In the genomic region with DNA sequence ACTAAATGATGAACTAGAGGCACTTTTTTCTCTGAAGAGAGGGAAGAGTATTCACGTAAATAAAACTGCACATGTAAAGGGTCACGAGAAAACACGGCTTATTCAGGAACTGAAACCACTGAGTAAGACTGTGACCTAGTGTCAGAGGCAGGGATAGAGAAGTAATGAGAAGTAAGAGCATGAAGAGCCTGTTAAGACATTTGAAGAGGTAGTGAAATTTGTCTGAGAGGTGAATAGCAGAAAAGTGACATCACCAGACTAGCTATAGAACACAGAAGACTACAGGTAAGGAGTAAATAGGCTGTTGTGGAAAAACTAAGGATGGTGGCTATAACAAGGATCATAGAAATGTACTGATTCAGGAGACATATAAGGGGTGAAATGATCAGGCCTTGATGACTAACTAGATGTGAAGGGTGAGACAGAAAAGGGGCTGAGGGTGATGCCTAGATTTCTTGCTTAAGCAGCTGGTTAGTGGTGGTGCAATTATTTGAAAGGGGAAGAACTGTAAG, we compare ENCODE assay signal across 8 cellular contexts.
DNase-seq lines count a peak whose midpoint lies in the region; ATAC-seq and TF ChIP-seq lines count a peak whose summit lies in the region.

No MANE protein-coding gene starts in this region.

- 56% methylated on average over 3 of the region's 3 CpGs for WGBS in right lobe of liver (ENCODE audit: insufficient coverage, low coverage, low lambda C conversion rate, missing lambda C conversion rate)
- 65 to 85% methylated on average over 3 of the region's 3 CpGs for WGBS in esophagus squamous epithelium, 2 donors

- DNase-seq in LHCN-M2 (ENCODE audit: low read depth) (peak; percentile 19), right lobe of liver (no peak), SK-N-DZ (ENCODE audit: low spot score) (no peak), MG63 (no peak), activated gamma-delta T cell (lab: John Stamatoyannopoulos, UW) (no peak), esophagus squamous epithelium (lab: John Stamatoyannopoulos, UW) (no peak)

- peak; percentile 98 for ATAC-seq in GM18505 (IDR thresholded peaks at IDR 0.05; ENCODE audit: unreplicated experiment)
- peak; percentile 99 for ATAC-seq in GM21619 (IDR thresholded peaks at IDR 0.05; ENCODE audit: unreplicated experiment)
- ATAC-seq in right lobe of liver, result peak; percentile 35 to 72 (median 62)

- no peak for TF ChIP-seq CTCF in right lobe of liver (IDR thresholded peaks at IDR 0.05)
- TF ChIP-seq CTCF in esophagus squamous epithelium (IDR thresholded peaks at IDR 0.05), result no peak

- H3K4me3 ChIP-seq in right lobe of liver (no peak overlapping the region), MG63 (no peak overlapping the region), esophagus squamous epithelium (no peak overlapping the region)

- H3K4me1 ChIP-seq in right lobe of liver (no peaks in the 10 kb centered on the region), esophagus squamous epithelium (no peaks in the 10 kb centered on the region)

- H3K36me3 ChIP-seq in right lobe of liver (peaks cover 0 to 3% (median 0%) of the 10 kb centered on the region in 4 donors), MG63 (peaks cover 42% of the 10 kb centered on the region), esophagus squamous epithelium (peaks cover 7 to 77% (median 11%) of the 10 kb centered on the region in 3 donors)

- no peaks in the 10 kb centered on the region for H3K9me3 ChIP-seq in right lobe of liver
- H3K9me3 ChIP-seq in MG63, result peaks cover 8% of the 10 kb centered on the region; the same call in 1 of the 2 replicates
- no peaks in the 10 kb centered on the region for H3K9me3 ChIP-seq in esophagus squamous epithelium

- H3K27me3 ChIP-seq in right lobe of liver (no peaks in the 10 kb centered on the region), MG63 (no peaks in the 10 kb centered on the region), esophagus squamous epithelium (no peaks in the 10 kb centered on the region)

- intact Hi-C loops in right lobe of liver (cut with DNase I) (no loop called here), esophagus squamous epithelium (cut with DNase I) (no loop called here)

- H3K27ac ChIP-seq in right lobe of liver (peak overlapping the region in 1 of 3 donors; percentile 12), esophagus squamous epithelium (peak overlapping the region in 1 of 4 donors; percentile 42)

- no peak for TF ChIP-seq POLR2A in GM18505 (IDR thresholded peaks at IDR 0.05; ENCODE audit: borderline replicate concordance, extremely low read depth, insufficient read depth, insufficient read length)
- no peak for TF ChIP-seq POLR2A in right lobe of liver (IDR thresholded peaks at IDR 0.05)
- TF ChIP-seq POLR2A in esophagus squamous epithelium (IDR thresholded peaks at IDR 0.05), result no peak
